7 cellular contexts compared by ENCODE assay signal in the genomic region with DNA sequence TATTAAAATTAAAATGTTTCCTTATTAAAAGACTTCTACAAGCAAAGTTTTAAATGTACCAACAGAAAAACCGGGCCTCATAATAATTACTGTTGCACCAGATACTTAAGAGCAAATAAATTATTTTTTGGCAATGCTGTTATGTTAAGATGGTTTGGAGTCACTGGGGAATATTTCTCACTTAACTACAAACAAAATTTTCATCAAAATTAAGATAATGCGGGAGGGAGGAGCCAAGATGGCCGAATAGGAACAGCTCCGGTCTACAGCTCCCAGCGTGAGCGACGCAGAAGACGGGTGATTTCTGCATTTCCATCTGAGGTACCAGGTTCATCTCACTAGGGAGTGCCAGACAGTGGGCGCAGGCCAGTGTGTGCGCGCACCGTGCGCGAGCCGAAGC. TPM values are rescaled to one million over a fixed set of nuclear protein-coding genes. Genes with fewer than 3 reads are reported as not detected.
DNase-seq lines count a peak whose midpoint lies in the region; FAIRE-seq and TF ChIP-seq lines count a peak whose summit lies in the region.
"Not testable (repeated sequence)": the region's sequence is repeated elsewhere in the genome, so short reads cannot be mapped to it uniquely, and the experiment has no call there.

No MANE protein-coding gene starts in this region.

- H3K4me3 Mint-ChIP-seq in T-helper 2 cell treated with Interferon-gamma antibody and Interleukin-4, amounts not matched to agents 5 μg/mL and 100 μg/mL, for 36 hours: not testable (repeated sequence)
- peak overlapping the region; percentile 71 for H3K4me3 Mint-ChIP-seq in neural progenitor cell

- intact Hi-C loops in mammary epithelial cell (cut with micrococcal nuclease); esophagus squamous epithelium (cut with DNase I): not testable (repeated sequence)

- not testable (repeated sequence) for H3K9me3 ChIP-seq in mammary epithelial cell (replicated peaks; ENCODE audit: insufficient read depth, low read length); esophagus squamous epithelium; keratinocyte (ENCODE audit: control insufficient read depth, low read depth, low read length); neural progenitor cell (ENCODE audit: low read depth)

- not testable (repeated sequence) for H3K36me3 ChIP-seq in H7 (replicated peaks; ENCODE audit: control insufficient read depth, insufficient read depth, low read length); mammary epithelial cell (ENCODE audit: insufficient read depth, low read length); keratinocyte (ENCODE audit: control insufficient read depth in 2 of 2, extremely low read depth in 1 of 2, insufficient read depth in 2 of 2, low read length in 2 of 2)
- peaks cover 0 to 30% (median 0%) of the 10 kb centered on the region in 3 donors for H3K36me3 ChIP-seq in esophagus squamous epithelium
- H3K36me3 ChIP-seq in neural progenitor cell: peaks cover 25% of the 10 kb centered on the region

- not testable (repeated sequence) for H3K9me1 ChIP-seq in keratinocyte (ENCODE audit: control insufficient read depth, extremely low read depth, insufficient read depth, low read length)

- WGBS in mammary epithelial cell (ENCODE audit: low coverage, missing lambda C conversion rate): 96% methylated on average over 7 of the region's 15 CpGs
- WGBS in esophagus squamous epithelium, 2 donors: 53% methylated on average over 8 of the region's 15 CpGs

- in situ Hi-C loops in mammary epithelial cell (cut with MboI; ENCODE audit: low sequenced_read_pairs in 2 of 2): not testable (repeated sequence)

- not testable (repeated sequence) for H3K9ac ChIP-seq in mammary epithelial cell (ENCODE audit: insufficient read depth, low read length); neural progenitor cell
- H3K9ac ChIP-seq in keratinocyte (ENCODE audit: control insufficient read depth, extremely low read depth, insufficient read depth, low read length): peak overlapping the region; percentile 41

- not testable (repeated sequence) for H3K27ac ChIP-seq in mammary epithelial cell (ENCODE audit: insufficient read depth, low read depth, low read length); neural progenitor cell
- H3K27ac ChIP-seq in esophagus squamous epithelium (peak overlapping the region in 3 of 4 donors; percentile 19 to 66 (median 42)), keratinocyte (ENCODE audit: control insufficient read depth, insufficient read depth, low read length) (peak overlapping the region; percentile 3)

- H3K4me2 ChIP-seq in mammary epithelial cell (ENCODE audit: insufficient read depth, low read depth, low read length): not testable (repeated sequence)
- H3K4me2 ChIP-seq in keratinocyte (ENCODE audit: control insufficient read depth, extremely low read depth, insufficient read depth, low read depth, low read length) (peak overlapping the region; percentile 37), neural progenitor cell (peak overlapping the region; percentile 73)

- not testable (repeated sequence) for TF ChIP-seq POLR2A in esophagus squamous epithelium (IDR thresholded peaks at IDR 0.05)

- not testable (repeated sequence) for TF ChIP-seq CTCF in mammary epithelial cell (conservative IDR thresholded peaks at IDR 0.05 in 1 of 2, IDR thresholded peaks at IDR 0.05 in 1 of 2; ENCODE audit: extremely low read depth in 1 of 2, insufficient read depth in 1 of 2, low read depth in 1 of 2, low read length in 2 of 2); esophagus squamous epithelium (IDR thresholded peaks at IDR 0.05); keratinocyte (optimal IDR thresholded peaks at IDR 0.05 in 1 of 3, IDR thresholded peaks at IDR 0.05 in 1 of 3, conservative IDR thresholded peaks at IDR 0.05 in 1 of 3; ENCODE audit: extremely low read depth in 1 of 3, insufficient read depth in 2 of 3, low read length in 3 of 3); neural progenitor cell (IDR thresholded peaks at IDR 0.05)

- H3K79me2 ChIP-seq in mammary epithelial cell (ENCODE audit: insufficient read depth, low read length); keratinocyte (ENCODE audit: control insufficient read depth, insufficient read depth, low read length): not testable (repeated sequence)
- H3K79me2 ChIP-seq in neural progenitor cell (ENCODE audit: low read depth): peaks cover 38% of the 10 kb centered on the region

- not testable (repeated sequence) for DNase-seq in H7; T-helper 2 cell treated with Interferon-gamma antibody and Interleukin-4, amounts not matched to agents 5 μg/mL and 100 μg/mL, for 36 hours (ENCODE audit: low spot score); mammary epithelial cell; esophagus squamous epithelium (lab: John Stamatoyannopoulos, UW); keratinocyte (ENCODE audit: low read depth, low spot score); neural progenitor cell (ENCODE audit: low spot score)
- DNase-seq in NCI-H2171 (lab: John Stamatoyannopoulos, UW): peak; percentile 13

- not testable (repeated sequence) for H3K4me1 Mint-ChIP-seq in T-helper 2 cell treated with Interferon-gamma antibody and Interleukin-4, amounts not matched to agents 5 μg/mL and 100 μg/mL, for 36 hours (ENCODE audit: low read depth); neural progenitor cell

- dilution Hi-C loops in mammary epithelial cell (cut with HindIII; ENCODE audit: low sequenced_read_pairs); keratinocyte (cut with MboI; ENCODE audit: extremely low pct_ligation_motif_present, low sequenced_read_pairs): not testable (repeated sequence)

- H3F3A ChIP-seq in neural progenitor cell (ENCODE audit: low read depth): not testable (repeated sequence)

- H3K4me1 ChIP-seq in mammary epithelial cell (ENCODE audit: insufficient read depth, low read length); esophagus squamous epithelium; keratinocyte (ENCODE audit: control insufficient read depth, extremely low read depth, insufficient read depth, low read length); neural progenitor cell: not testable (repeated sequence)

- BruUV-seq in mammary epithelial cell (replicated peaks; lab: Mats Ljungman, UMichigan): TSS peak; percentile 33

- H3K4me3 ChIP-seq in H7 (ENCODE audit: insufficient read depth, low read depth, low read length) (peak overlapping the region; percentile 10; the same call in 1 of the 2 replicates), esophagus squamous epithelium (peak overlapping the region in 3 of 4 donors; percentile 6 to 32 (median 19)), keratinocyte (ENCODE audit: control insufficient read depth in 2 of 3, extremely low read depth in 1 of 3, insufficient read depth in 2 of 3, low read depth in 1 of 3, low read length in 3 of 3) (peak overlapping the region in 1 of 3 experiments; percentile 42), neural progenitor cell (peak overlapping the region; percentile 26)
- not testable (repeated sequence) for H3K4me3 ChIP-seq in mammary epithelial cell (replicated peaks in 1 of 3; ENCODE audit: insufficient read depth in 1 of 3, low read depth in 2 of 3, low read length in 3 of 3)

- CTCF ChIA-PET in mammary epithelial cell (lab: Charles Lee; ENCODE audit: low non-redundant PET): not testable (repeated sequence)

- H3K27ac Mint-ChIP-seq in T-helper 2 cell treated with Interferon-gamma antibody and Interleukin-4, amounts not matched to agents 5 μg/mL and 100 μg/mL, for 36 hours: peak overlapping the region; percentile 52
- H3K27ac Mint-ChIP-seq in neural progenitor cell: not testable (repeated sequence)

- H3K36me3 Mint-ChIP-seq in T-helper 2 cell treated with Interferon-gamma antibody and Interleukin-4, amounts not matched to agents 5 μg/mL and 100 μg/mL, for 36 hours (ENCODE audit: low read depth): peaks cover 34% of the 10 kb centered on the region
- peaks cover 12% of the 10 kb centered on the region for H3K36me3 Mint-ChIP-seq in neural progenitor cell

- FAIRE-seq in keratinocyte (lab: Jason Lieb, UNC): not testable (repeated sequence)

- H2AFZ ChIP-seq in mammary epithelial cell (ENCODE audit: low read depth, low read length); keratinocyte (ENCODE audit: control insufficient read depth, low read length); neural progenitor cell (replicated peaks): not testable (repeated sequence)

- H3K27me3 ChIP-seq in H7 (ENCODE audit: control insufficient read depth, insufficient read depth, low read length); mammary epithelial cell (ENCODE audit: insufficient read depth, low read length); esophagus squamous epithelium; keratinocyte (ENCODE audit: control insufficient read depth, extremely low read depth, insufficient read depth, low read length); neural progenitor cell: not testable (repeated sequence)

- not testable (repeated sequence) for H3K27me3 Mint-ChIP-seq in T-helper 2 cell treated with Interferon-gamma antibody and Interleukin-4, amounts not matched to agents 5 μg/mL and 100 μg/mL, for 36 hours (ENCODE audit: low read depth); neural progenitor cell (ENCODE audit: insufficient read depth, low read depth)

- not testable (repeated sequence) for H4K20me1 ChIP-seq in mammary epithelial cell (ENCODE audit: insufficient read depth, low read length); keratinocyte (ENCODE audit: control insufficient read depth, extremely low read depth, insufficient read depth, low read length); neural progenitor cell (ENCODE audit: low read depth)

- H3K9me3 Mint-ChIP-seq in T-helper 2 cell treated with Interferon-gamma antibody and Interleukin-4, amounts not matched to agents 5 μg/mL and 100 μg/mL, for 36 hours; neural progenitor cell: not testable (repeated sequence)

RNA-seq across cellular contexts. Expression of gene PGAP1, which starts 21.1 kb away (rescaled TPM):
- total RNA-seq in H7 (2014; rRNA removed; shearing (Covaris generic)): 6.1 and 7.4 TPM in 2 replicates
- total RNA-seq in mammary epithelial cell: 10 to 100 TPM; 13.7 to 21.3 TPM
- polyA plus RNA-seq in mammary epithelial cell: 3.0 TPM
- 4.2 TPM for polyA minus RNA-seq in mammary epithelial cell
- total RNA-seq in esophagus squamous epithelium: 10 to 100 TPM in 1 of 4 donors, 1 to 10 TPM in 3; 6.5 to 15.6 (median 9.2) TPM
- polyA plus RNA-seq in keratinocyte: 4.4 to 7.1 TPM (median 5.6 TPM) in 3 replicates
- 3.5 TPM for polyA plus RNA-seq in keratinocyte (2011; ENCODE audit: low read depth)
- 1.2 and 3.0 TPM in 2 replicates for polyA plus RNA-seq in keratinocyte (2011; cell fraction: cytosol; rRNA removed)
- polyA plus RNA-seq in keratinocyte (2011; cell fraction: nucleus; rRNA removed): 13.1 and 15.2 TPM in 2 replicates
- polyA plus RNA-seq in keratinocyte (2012; ENCODE audit: low replicate concordance): 2.7 and 3.7 TPM in 2 replicates
- 2.4 to 21.0 TPM (median 14.9 TPM) in 3 replicates for polyA minus RNA-seq in keratinocyte
- 6.7 TPM for polyA minus RNA-seq in keratinocyte (2011; cell fraction: cytosol; rRNA and poly(A)+ RNA removed)
- polyA minus RNA-seq in keratinocyte (2011; cell fraction: nucleus; rRNA and poly(A)+ RNA removed): 22.7 and 55.8 TPM in 2 replicates
- 65.5 and 107 TPM in 2 replicates for total RNA-seq in neural progenitor cell (ENCODE audit: low replicate concordance)
